ENCODE assay signal across 34 cellular contexts in the genomic region with DNA sequence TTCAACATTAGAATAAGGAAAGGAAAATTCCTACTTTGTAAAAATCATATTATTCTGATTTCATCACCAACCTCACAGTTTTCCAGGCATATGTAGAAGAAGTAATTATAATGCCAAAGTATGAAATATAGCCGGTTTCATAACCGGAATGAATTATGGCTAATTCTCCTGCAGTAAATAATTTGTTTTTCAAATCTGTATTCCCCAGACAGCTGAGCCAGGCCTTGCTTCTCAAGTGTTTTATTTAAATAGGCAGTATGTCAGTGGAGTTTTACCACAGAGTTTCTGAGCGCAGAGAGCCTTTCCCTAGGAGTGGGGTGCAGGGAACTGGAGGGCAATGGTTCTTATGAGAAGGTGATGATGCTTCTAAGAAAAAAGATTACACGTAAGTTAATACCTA. TPM values are rescaled to one million over a fixed set of nuclear protein-coding genes. Genes with fewer than 3 reads are reported as not detected.
"Had no signal": no experiment of that assay in that cellular context is flagged by ENCODE, and none has a peak within 500 bp of the region (broad histone marks: within the 10 kb centered on the region; RNA-seq: fewer than 3 reads in every experiment).

No MANE protein-coding gene starts in this region.

- DNase-seq: activated CD4-positive, alpha-beta T cell treated with anti-CD3 and anti-CD28 coated beads for 36 hours; activated CD4-positive, CD25-positive, alpha-beta regulatory T cell; activated CD8-positive, alpha-beta memory T cell treated with anti-CD3 and anti-CD28 coated beads, Interleukin-2, amount 10 ng/mL, durations not matched to agents 7 days and 5 days; activated CD8-positive, alpha-beta T cell treated with anti-CD3 and anti-CD28 coated beads, Interleukin-2, amount 10 ng/mL, durations not matched to agents 7 days and 5 days; activated effector memory CD4-positive, alpha-beta T cell treated with Interleukin-2 at 50 U/mL for 16 hours; activated naive CD4-positive, alpha-beta T cell treated with Interleukin-2 at 50 U/mL for 16 hours; activated T-cell treated with anti-CD3 and anti-CD28 coated beads, Interleukin-2, amount 50 U/mL, for 48 hours; brain microvascular endothelial cell; cortex of kidney; endodermal cell; hippocampal formation; midbrain; naive thymus-derived CD4-positive, alpha-beta T cell; pancreas; retina; stimulated activated CD4-positive, alpha-beta T cell treated with anti-CD3 and anti-CD28 coated beads, Interleukin-1b, Interleukin-23, amount 100 ng/mL, for 48 hours; stimulated activated CD4-positive, alpha-beta T cell treated with anti-CD3 and anti-CD28 coated beads, Interleukin-4, amount 100 ng/mL, for 4 hours; stimulated activated CD8-positive, alpha-beta memory T cell treated with anti-CD3 and anti-CD28 coated beads, Interleukin-4, amount 100 ng/mL, for 48 hours; stimulated activated naive CD8-positive, alpha-beta T cell treated with anti-CD3 and anti-CD28 coated beads, Interleukin-15, amount 100 ng/mL, for 72 hours; T-helper 1 cell had no signal

- H3K4me1 ChIP-seq: pancreas, prostate gland, suprapubic skin, tibial nerve had no signal

- ATAC-seq: activated CD4-positive, alpha-beta T cell treated with anti-CD3 and anti-CD28 coated beads for 36 hours; activated CD8-positive, alpha-beta memory T cell treated with anti-CD3 and anti-CD28 coated beads, Interleukin-2, amount 10 ng/mL, durations not matched to agents 7 days and 5 days; activated CD8-positive, alpha-beta T cell treated with anti-CD3 and anti-CD28 coated beads, Interleukin-2, amount 10 ng/mL, durations not matched to agents 7 days and 5 days; esophagus mucosa; naive thymus-derived CD4-positive, alpha-beta T cell; pancreas; stimulated activated memory B cell treated with anti-CD40 and anti-IgM and Interleukin-4, amounts not matched to agents 10 μg/mL and 1 μg/mL and 100 μg/mL, for 72 hours; stimulated activated naive CD8-positive, alpha-beta T cell treated with anti-CD3 and anti-CD28 coated beads, Interleukin-15, amount 100 ng/mL, for 72 hours had no signal

- H3K9me3 ChIP-seq: adrenal gland, pancreas, prostate gland, suprapubic skin, tibial nerve had no signal

- H3K27me3 ChIP-seq: adrenal gland, brain microvascular endothelial cell, pancreas, suprapubic skin, tibial nerve had no signal

- H3K27ac ChIP-seq: brain microvascular endothelial cell, prostate gland, suprapubic skin, tibial nerve had no signal

- H3K4me3 ChIP-seq: adrenal gland, pancreas, prostate gland, smooth muscle cell, suprapubic skin, tibial nerve had no signal

- H3K36me3 ChIP-seq: adrenal gland, brain microvascular endothelial cell, prostate gland, suprapubic skin, tibial nerve had no signal

- FAIRE-seq: frontal cortex, keratinocyte, pancreas had no signal

RNA-seq across cellular contexts. Expression of a gene that starts 8.7 kb away (rescaled TPM):
- total RNA-seq: activated CD4-positive, alpha-beta T cell treated with anti-CD3 and anti-CD28 coated beads for 36 hours; activated CD8-positive, alpha-beta memory T cell treated with anti-CD3 and anti-CD28 coated beads, Interleukin-2, amount 10 ng/mL, durations not matched to agents 7 days and 5 days; activated CD8-positive, alpha-beta T cell treated with anti-CD3 and anti-CD28 coated beads, Interleukin-2, amount 10 ng/mL, durations not matched to agents 7 days and 5 days; astrocyte; chondrocyte; endodermal cell; frontal cortex; smooth muscle cell had no signal
- polyA plus RNA-seq: keratinocyte; naive thymus-derived CD4-positive, alpha-beta T cell; neural cell; smooth muscle cell had no signal

RNA-seq across cellular contexts. Expression of a gene that starts 28.8 kb away (rescaled TPM):
- total RNA-seq: activated CD4-positive, alpha-beta T cell treated with anti-CD3 and anti-CD28 coated beads for 36 hours; activated CD8-positive, alpha-beta memory T cell treated with anti-CD3 and anti-CD28 coated beads, Interleukin-2, amount 10 ng/mL, durations not matched to agents 7 days and 5 days; activated CD8-positive, alpha-beta T cell treated with anti-CD3 and anti-CD28 coated beads, Interleukin-2, amount 10 ng/mL, durations not matched to agents 7 days and 5 days; astrocyte; cardiac septum; chondrocyte; esophagus mucosa; frontal cortex; naive thymus-derived CD4-positive, alpha-beta T cell; smooth muscle cell; suprapubic skin; ureter had no signal
- polyA plus RNA-seq: keratinocyte; naive thymus-derived CD4-positive, alpha-beta T cell; smooth muscle cell had no signal
